Comparison of ENCODE assay signal across 22 cellular contexts in genomic region chr13:78098249-78098648, GRCh38.
"Had no signal": no experiment of that assay in that cellular context is flagged by ENCODE, and none has a peak within 500 bp of the region (broad histone marks: within the 10 kb centered on the region; RNA-seq: fewer than 3 reads in every experiment).

No MANE protein-coding gene starts in this region.

- H3K27ac ChIP-seq: HL-60, KMS-11, SJSA1 had no signal

- H3K27me3 Mint-ChIP-seq: IgD-negative memory B cell had no signal

- H3K4me3 Mint-ChIP-seq: IgD-negative memory B cell had no signal

- H3K9me3 ChIP-seq: SJSA1, SK-N-SH had no signal

- H3K27ac Mint-ChIP-seq: IgD-negative memory B cell had no signal

- H3K4me1 Mint-ChIP-seq: IgD-negative memory B cell had no signal

- H3K36me3 Mint-ChIP-seq: IgD-negative memory B cell had no signal

- ATAC-seq: K562 had no signal

- H3K9me2 ChIP-seq: SK-N-SH had no signal

- DNase-seq: Kasumi-1, MM.1S, NCI-H1105, NCI-H1417, NCI-H1436 treated with DMSO at 0.1 percent for 48 hours, NCI-H1694, NCI-H187 treated with DMSO at 0.1 percent for 48 hours, NCI-H2029 treated with DMSO at 0.1 percent for 48 hours, NCI-H2171 treated with DMSO at 0.1 percent for 48 hours, NCI-H510A, NCI-H524 treated with DMSO at 0.1 percent for 48 hours, NCI-H69, NCI-H774, Right ventricle myocardium superior, RPMI8226, SIG-M5, SK-N-SH had no signal

- H3K4me3 ChIP-seq: K562, SJSA1 had no signal

- H3K36me3 ChIP-seq: SJSA1 had no signal

- H3K4me2 ChIP-seq: KMS-11, SK-N-SH had no signal
